ENCODE assay signal across 9 cellular contexts in the genomic region with DNA sequence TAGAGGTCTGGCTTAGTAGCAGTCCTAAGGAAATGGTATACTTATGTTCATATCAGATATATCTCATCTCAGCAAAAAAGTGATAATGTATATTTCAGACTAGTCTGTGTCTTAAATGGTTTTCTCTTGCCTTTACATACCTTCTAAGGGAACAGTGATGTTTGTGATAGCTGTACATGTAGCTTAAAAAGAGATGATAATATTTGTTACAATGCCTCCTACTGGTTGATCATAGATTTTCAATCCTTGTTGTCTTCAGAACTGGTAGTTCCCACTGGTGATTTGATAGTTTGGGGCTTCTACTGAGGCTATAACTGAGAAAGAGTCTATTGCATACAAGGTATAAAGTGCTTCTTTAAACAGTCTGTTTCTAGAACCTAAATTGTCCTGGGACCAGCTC.
DNase-seq lines count a peak whose midpoint lies in the region; ATAC-seq, FAIRE-seq and TF ChIP-seq lines count a peak whose summit lies in the region.
"Had no signal": no experiment of that assay in that cellular context is flagged by ENCODE, and none has a peak within 500 bp of the region (broad histone marks: within the 10 kb centered on the region; RNA-seq: fewer than 3 reads in every experiment).

No MANE protein-coding gene starts in this region.

- FAIRE-seq in kidney (lab: Jason Lieb, UNC): no peak

- intact Hi-C loops in kidney (cut with DNase I): no loop called here

- no peak overlapping the region for H3K4me3 ChIP-seq in BE2C (ENCODE audit: low read depth, low read length)
- no peak overlapping the region for H3K4me3 ChIP-seq in GM23338
- no peak overlapping the region for H3K4me3 ChIP-seq in Peyer's patch
- no peak overlapping the region for H3K4me3 ChIP-seq in kidney (ENCODE audit: low read length in 2 of 2)

- no peak for ATAC-seq in GM23338
- ATAC-seq in foreskin keratinocyte: no peak
- ATAC-seq in GM21619 (IDR thresholded peaks at IDR 0.05; ENCODE audit: unreplicated experiment): no peak
- ATAC-seq in HG02938 (IDR thresholded peaks at IDR 0.05; ENCODE audit: unreplicated experiment): no peak
- no peak for ATAC-seq in GM21528 (IDR thresholded peaks at IDR 0.05; ENCODE audit: low FRiP score, unreplicated experiment)

- H3K4me1 Mint-ChIP-seq in GM23338: peaks cover 16% of the 10 kb centered on the region

- H3K27me3 ChIP-seq in BE2C: no peaks in the 10 kb centered on the region
- H3K27me3 ChIP-seq in GM23338 (ENCODE audit: insufficient read depth): no peaks in the 10 kb centered on the region
- no peaks in the 10 kb centered on the region for H3K27me3 ChIP-seq in Peyer's patch
- H3K27me3 ChIP-seq in foreskin keratinocyte: no peaks in the 10 kb centered on the region

- H3K27ac ChIP-seq in GM23338 (ENCODE audit: low read depth) (no peak overlapping the region), Peyer's patch (no peak overlapping the region), foreskin keratinocyte (no peak overlapping the region), kidney (ENCODE audit: low read depth in 2 of 2, low read length in 2 of 2) (no peak overlapping the region)

- no peaks in the 10 kb centered on the region for H3K9me3 ChIP-seq in BE2C
- no peaks in the 10 kb centered on the region for H3K9me3 ChIP-seq in Peyer's patch
- no peaks in the 10 kb centered on the region for H3K9me3 ChIP-seq in kidney (ENCODE audit: control insufficient read depth in 1 of 2, low read length in 2 of 2)

- no peaks in the 10 kb centered on the region for H3K9me2 ChIP-seq in GM23338 (ENCODE audit: insufficient read depth)

- no peak for TF ChIP-seq POLR2A in Peyer's patch (IDR thresholded peaks at IDR 0.05)

- H3K4me1 ChIP-seq in BE2C (peaks cover 7% of the 10 kb centered on the region), GM23338 (ENCODE audit: insufficient read depth) (peaks cover 9% of the 10 kb centered on the region), Peyer's patch (no peaks in the 10 kb centered on the region), foreskin keratinocyte (peaks cover 4% of the 10 kb centered on the region), kidney (ENCODE audit: control insufficient read depth in 1 of 2, insufficient read depth in 1 of 2, low read depth in 1 of 2, low read length in 2 of 2) (no peaks in the 10 kb centered on the region)

- no peaks in the 10 kb centered on the region for H4K20me1 ChIP-seq in GM23338 (replicated peaks; ENCODE audit: insufficient read depth)

- no peak overlapping the region for H3K27ac Mint-ChIP-seq in GM23338

- no peak overlapping the region for H3K4me2 ChIP-seq in GM23338

- no peaks in the 10 kb centered on the region for H3K79me2 ChIP-seq in GM23338 (replicated peaks; ENCODE audit: insufficient read depth)

- no peak overlapping the region for H2AFZ ChIP-seq in GM23338

- DNase-seq in BE2C (no peak), GM23338 (ENCODE audit: low spot score) (peak; percentile 24), Peyer's patch (no peak), foreskin keratinocyte (peak in 1 of 2 donors; percentile 17), kidney (no peak)
- DNase-seq: activated naive CD4-positive, alpha-beta T cell had no signal

- H3F3A ChIP-seq in GM23338 (replicated peaks; ENCODE audit: low read depth): no peaks in the 10 kb centered on the region

- TF ChIP-seq CTCF in BE2C (IDR thresholded peaks at IDR 0.05; ENCODE audit: low read depth, low read length) (peak; percentile 45), GM23338 (conservative IDR thresholded peaks at IDR 0.05; ENCODE audit: low read depth in 2 of 2) (peak in 1 of 2 experiments; percentile 67; a peak in 3 of 4 replicates), Peyer's patch (IDR thresholded peaks at IDR 0.05) (peak in 4 of 6 experiments; percentile 10 to 17 (median 14)), foreskin keratinocyte (conservative IDR thresholded peaks at IDR 0.05) (peak; percentile 56), kidney (IDR thresholded peaks at IDR 0.05; ENCODE audit: borderline replicate concordance, extremely low read depth, insufficient read depth) (no peak)

- H3K4me3 Mint-ChIP-seq in GM23338: no peak overlapping the region

- no peaks in the 10 kb centered on the region for H3K9me3 Mint-ChIP-seq in GM23338

- no peak overlapping the region for H3K9ac ChIP-seq in kidney (ENCODE audit: low read length in 2 of 2)

- H3K36me3 Mint-ChIP-seq in GM23338 (ENCODE audit: low read depth): no peaks in the 10 kb centered on the region

- H3K36me3 ChIP-seq in BE2C (no peaks in the 10 kb centered on the region), GM23338 (ENCODE audit: insufficient read depth) (no peaks in the 10 kb centered on the region), Peyer's patch (no peaks in the 10 kb centered on the region), kidney (ENCODE audit: control insufficient read depth in 1 of 2, insufficient read depth in 2 of 2, low read length in 2 of 2) (no peaks in the 10 kb centered on the region)

- H3K27me3 Mint-ChIP-seq in GM23338 (ENCODE audit: insufficient read depth, low read depth, poor library complexity): no peaks in the 10 kb centered on the region

TF ChIP-seq in GM23338, 12 proteins besides CTCF, POLR2A, EP300 and RAD21:
- TF ChIP-seq EZH2 (IDR thresholded peaks at IDR 0.05; ENCODE audit: low read depth, unreplicated experiment) (no peak), CREB1 (CRISPR knock-in tag; IDR thresholded peaks at IDR 0.05; ENCODE audit: low read depth) (no peak), JUNB (IDR thresholded peaks at IDR 0.05; ENCODE audit: unreplicated experiment) (no peak)
- TF ChIP-seq, protein P1, sequence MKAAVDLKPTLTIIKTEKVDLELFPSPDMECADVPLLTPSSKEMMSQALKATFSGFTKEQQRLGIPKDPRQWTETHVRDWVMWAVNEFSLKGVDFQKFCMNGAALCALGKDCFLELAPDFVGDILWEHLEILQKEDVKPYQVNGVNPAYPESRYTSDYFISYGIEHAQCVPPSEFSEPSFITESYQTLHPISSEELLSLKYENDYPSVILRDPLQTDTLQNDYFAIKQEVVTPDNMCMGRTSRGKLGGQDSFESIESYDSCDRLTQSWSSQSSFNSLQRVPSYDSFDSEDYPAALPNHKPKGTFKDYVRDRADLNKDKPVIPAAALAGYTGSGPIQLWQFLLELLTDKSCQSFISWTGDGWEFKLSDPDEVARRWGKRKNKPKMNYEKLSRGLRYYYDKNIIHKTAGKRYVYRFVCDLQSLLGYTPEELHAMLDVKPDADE (IDR thresholded peaks at IDR 0.05): no peak
- TF ChIP-seq, protein P2, sequence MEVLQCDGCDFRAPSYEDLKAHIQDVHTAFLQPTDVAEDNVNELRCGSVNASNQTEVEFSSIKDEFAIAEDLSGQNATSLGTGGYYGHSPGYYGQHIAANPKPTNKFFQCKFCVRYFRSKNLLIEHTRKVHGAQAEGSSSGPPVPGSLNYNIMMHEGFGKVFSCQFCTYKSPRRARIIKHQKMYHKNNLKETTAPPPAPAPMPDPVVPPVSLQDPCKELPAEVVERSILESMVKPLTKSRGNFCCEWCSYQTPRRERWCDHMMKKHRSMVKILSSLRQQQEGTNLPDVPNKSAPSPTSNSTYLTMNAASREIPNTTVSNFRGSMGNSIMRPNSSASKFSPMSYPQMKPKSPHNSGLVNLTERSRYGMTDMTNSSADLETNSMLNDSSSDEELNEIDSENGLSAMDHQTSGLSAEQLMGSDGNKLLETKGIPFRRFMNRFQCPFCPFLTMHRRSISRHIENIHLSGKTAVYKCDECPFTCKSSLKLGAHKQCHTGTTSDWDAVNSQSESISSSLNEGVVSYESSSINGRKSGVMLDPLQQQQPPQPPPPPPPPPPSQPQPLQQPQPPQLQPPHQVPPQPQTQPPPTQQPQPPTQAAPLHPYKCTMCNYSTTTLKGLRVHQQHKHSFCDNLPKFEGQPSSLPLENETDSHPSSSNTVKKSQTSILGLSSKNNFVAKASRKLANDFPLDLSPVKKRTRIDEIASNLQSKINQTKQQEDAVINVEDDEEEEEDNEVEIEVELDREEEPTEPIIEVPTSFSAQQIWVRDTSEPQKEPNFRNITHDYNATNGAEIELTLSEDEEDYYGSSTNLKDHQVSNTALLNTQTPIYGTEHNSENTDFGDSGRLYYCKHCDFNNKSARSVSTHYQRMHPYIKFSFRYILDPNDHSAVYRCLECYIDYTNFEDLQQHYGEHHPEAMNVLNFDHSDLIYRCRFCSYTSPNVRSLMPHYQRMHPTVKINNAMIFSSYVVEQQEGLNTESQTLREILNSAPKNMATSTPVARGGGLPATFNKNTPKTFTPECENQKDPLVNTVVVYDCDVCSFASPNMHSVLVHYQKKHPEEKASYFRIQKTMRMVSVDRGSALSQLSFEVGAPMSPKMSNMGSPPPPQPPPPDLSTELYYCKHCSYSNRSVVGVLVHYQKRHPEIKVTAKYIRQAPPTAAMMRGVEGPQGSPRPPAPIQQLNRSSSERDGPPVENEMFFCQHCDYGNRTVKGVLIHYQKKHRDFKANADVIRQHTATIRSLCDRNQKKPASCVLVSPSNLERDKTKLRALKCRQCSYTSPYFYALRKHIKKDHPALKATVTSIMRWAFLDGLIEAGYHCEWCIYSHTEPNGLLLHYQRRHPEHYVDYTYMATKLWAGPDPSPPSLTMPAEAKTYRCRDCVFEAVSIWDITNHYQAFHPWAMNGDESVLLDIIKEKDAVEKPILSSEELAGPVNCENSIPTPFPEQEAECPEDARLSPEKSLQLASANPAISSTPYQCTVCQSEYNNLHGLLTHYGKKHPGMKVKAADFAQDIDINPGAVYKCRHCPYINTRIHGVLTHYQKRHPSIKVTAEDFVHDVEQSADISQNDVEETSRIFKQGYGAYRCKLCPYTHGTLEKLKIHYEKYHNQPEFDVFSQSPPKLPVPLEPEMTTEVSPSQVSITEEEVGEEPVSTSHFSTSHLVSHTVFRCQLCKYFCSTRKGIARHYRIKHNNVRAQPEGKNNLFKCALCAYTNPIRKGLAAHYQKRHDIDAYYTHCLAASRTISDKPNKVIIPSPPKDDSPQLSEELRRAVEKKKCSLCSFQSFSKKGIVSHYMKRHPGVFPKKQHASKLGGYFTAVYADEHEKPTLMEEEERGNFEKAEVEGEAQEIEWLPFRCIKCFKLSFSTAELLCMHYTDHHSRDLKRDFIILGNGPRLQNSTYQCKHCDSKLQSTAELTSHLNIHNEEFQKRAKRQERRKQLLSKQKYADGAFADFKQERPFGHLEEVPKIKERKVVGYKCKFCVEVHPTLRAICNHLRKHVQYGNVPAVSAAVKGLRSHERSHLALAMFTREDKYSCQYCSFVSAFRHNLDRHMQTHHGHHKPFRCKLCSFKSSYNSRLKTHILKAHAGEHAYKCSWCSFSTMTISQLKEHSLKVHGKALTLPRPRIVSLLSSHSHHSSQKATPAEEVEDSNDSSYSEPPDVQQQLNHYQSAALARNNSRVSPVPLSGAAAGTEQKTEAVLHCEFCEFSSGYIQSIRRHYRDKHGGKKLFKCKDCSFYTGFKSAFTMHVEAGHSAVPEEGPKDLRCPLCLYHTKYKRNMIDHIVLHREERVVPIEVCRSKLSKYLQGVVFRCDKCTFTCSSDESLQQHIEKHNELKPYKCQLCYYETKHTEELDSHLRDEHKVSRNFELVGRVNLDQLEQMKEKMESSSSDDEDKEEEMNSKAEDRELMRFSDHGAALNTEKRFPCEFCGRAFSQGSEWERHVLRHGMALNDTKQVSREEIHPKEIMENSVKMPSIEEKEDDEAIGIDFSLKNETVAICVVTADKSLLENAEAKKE (CRISPR knock-in tag; IDR thresholded peaks at IDR 0.05): no peak
